In genomic region chr17:11638700-11639265, GRCh38 we compare ENCODE assay signal across 2 cellular contexts.
A peak's percentile ranks its signal among the peaks of the same experiment; 100 is the strongest.
TF ChIP-seq lines count a peak whose summit lies in the region.

No MANE protein-coding gene starts in this region.

TF ChIP-seq in HEK293, 187 proteins besides CTCF, POLR2A, EP300 and RAD21:
- TF ChIP-seq ZNF639 (tag by site-specific recombination; IDR thresholded peaks at IDR 0.05) (no peak), ZNF10 (tag by site-specific recombination; IDR thresholded peaks at IDR 0.05) (peak; percentile 88)

TF ChIP-seq in K562, 482 proteins besides CTCF, POLR2A, EP300 and RAD21 (continued from another document):
- TF ChIP-seq ZNF280B (CRISPR knock-in tag; IDR thresholded peaks at IDR 0.05) (no peak), AFF4 (CRISPR knock-in tag; IDR thresholded peaks at IDR 0.05) (no peak), RBM25 (IDR thresholded peaks at IDR 0.05; ENCODE audit: low read depth, low read length, severe bottlenecking) (peak; percentile 16), ARID4B (CRISPR knock-in tag; IDR thresholded peaks at IDR 0.05) (no peak), KLF16 (IDR thresholded peaks at IDR 0.05) (no peak), MLLT1 (IDR thresholded peaks at IDR 0.05) (no peak), DEAF1 (CRISPR knock-in tag; IDR thresholded peaks at IDR 0.05) (no peak)
TF ChIP-seq in K562: peak in this region for 3.
